Comparison of ENCODE assay signal across 13 cellular contexts in the genomic region with DNA sequence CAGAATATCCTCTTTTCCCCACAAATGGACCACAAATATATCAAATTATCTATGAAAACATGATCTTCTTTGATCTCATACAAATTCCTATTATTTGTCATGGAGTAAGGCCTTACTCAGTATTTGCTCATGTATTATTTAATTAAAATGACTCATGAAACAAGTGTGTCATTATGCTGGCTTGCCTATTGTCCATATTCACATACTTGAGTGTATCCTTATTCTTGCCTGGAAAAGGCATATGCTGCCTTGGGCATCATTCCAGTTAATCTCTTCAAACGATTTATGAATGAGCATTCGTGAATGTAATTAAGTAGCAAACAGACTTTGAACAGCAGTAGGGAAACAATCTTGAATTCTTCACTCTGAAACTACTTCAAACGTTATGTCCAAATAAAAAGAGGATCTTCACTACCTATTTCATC. TPM values are rescaled to one million over a fixed set of nuclear protein-coding genes. Genes with fewer than 3 reads are reported as not detected.
DNase-seq lines count a peak whose midpoint lies in the region; ATAC-seq, FAIRE-seq and TF ChIP-seq lines count a peak whose summit lies in the region.
"Had no signal": no experiment of that assay in that cellular context is flagged by ENCODE, and none has a peak within 500 bp of the region (broad histone marks: within the 10 kb centered on the region; RNA-seq: fewer than 3 reads in every experiment).

No MANE protein-coding gene starts in this region.

- H3K27ac ChIP-seq in SK-N-MC = peak overlapping the region; percentile 50; the same call in 1 of the 2 replicates
- no peak overlapping the region for H3K27ac ChIP-seq in keratinocyte (ENCODE audit: control insufficient read depth, insufficient read depth, low read length)
- no peak overlapping the region for H3K27ac ChIP-seq in neuronal stem cell (replicated peaks; ENCODE audit: low read length)

- H2AK5ac ChIP-seq in neuronal stem cell (ENCODE audit: low read depth, low read length) = no peak overlapping the region

- H2AFZ ChIP-seq in keratinocyte (ENCODE audit: control insufficient read depth, low read length) (no peak overlapping the region), neuronal stem cell (ENCODE audit: low read length) (no peak overlapping the region)

- peak; percentile 93 for FAIRE-seq in keratinocyte (lab: Jason Lieb, UNC)

- no peak overlapping the region for H4K8ac ChIP-seq in neuronal stem cell (ENCODE audit: low read depth, low read length)

- dilution Hi-C loops in keratinocyte (cut with MboI; ENCODE audit: extremely low pct_ligation_motif_present, low sequenced_read_pairs) = no loop called here

- no peak overlapping the region for H2BK12ac ChIP-seq in neuronal stem cell (ENCODE audit: low read length)

- H3K23ac ChIP-seq in neuronal stem cell (ENCODE audit: low read depth, low read length, poor library complexity) = no peak overlapping the region

- H3K4me3 ChIP-seq in SK-N-MC = peak overlapping the region; percentile 38; the same call in 1 of the 2 replicates
- no peak overlapping the region for H3K4me3 ChIP-seq in keratinocyte (ENCODE audit: control insufficient read depth in 2 of 3, extremely low read depth in 1 of 3, insufficient read depth in 2 of 3, low read depth in 1 of 3, low read length in 3 of 3)
- H3K4me3 ChIP-seq in neuronal stem cell (ENCODE audit: low read length in 2 of 2) = no peak overlapping the region

- DNase-seq in Calu3 (no peak), NCI-H1417 (lab: John Stamatoyannopoulos, UW) (peak; percentile 22 to 82 (median 24)), SK-N-MC (ENCODE audit: low read depth, low spot score) (peak; percentile 60), keratinocyte (ENCODE audit: low read depth, low spot score) (peak; percentile 52), NCI-H1048 (lab: John Stamatoyannopoulos, UW) (no peak), cerebellar cortex (ENCODE audit: low spot score) (no peak), neuronal stem cell (ENCODE audit: low spot score) (no peak)
- DNase-seq: activated CD8-positive, alpha-beta T cell treated with anti-CD3 and anti-CD28 coated beads, Interleukin-2, amount 10 ng/mL, durations not matched to agents 7 days and 5 days; aorta; CD4-positive, alpha-beta T cell; glutamatergic neuron; midbrain had no signal

- peak overlapping the region; percentile 11 for H3K4me2 ChIP-seq in keratinocyte (ENCODE audit: control insufficient read depth, extremely low read depth, insufficient read depth, low read depth, low read length)
- no peak overlapping the region for H3K4me2 ChIP-seq in neuronal stem cell (ENCODE audit: insufficient read depth, low read length, poor library complexity, severe bottlenecking)

- no peaks in the 10 kb centered on the region for H3K9me3 Mint-ChIP-seq in Calu3 (ENCODE audit: low read depth, unreplicated experiment)
- H3K9me3 Mint-ChIP-seq: CD4-positive, alpha-beta T cell had no signal

- H3K9ac ChIP-seq in SK-N-MC (ENCODE audit: insufficient read length) = no peak overlapping the region
- H3K9ac ChIP-seq in keratinocyte (ENCODE audit: control insufficient read depth, extremely low read depth, insufficient read depth, low read length) = no peak overlapping the region
- H3K9ac ChIP-seq in neuronal stem cell (ENCODE audit: low read depth, low read length, poor library complexity) = no peak overlapping the region

- peaks cover 18% of the 10 kb centered on the region for H3K27me3 Mint-ChIP-seq in Calu3 (ENCODE audit: unreplicated experiment)

- no peaks in the 10 kb centered on the region for H3K36me3 ChIP-seq in SK-N-MC (ENCODE audit: insufficient read depth, low read length)
- H3K36me3 ChIP-seq in keratinocyte (ENCODE audit: control insufficient read depth in 2 of 2, extremely low read depth in 1 of 2, insufficient read depth in 2 of 2, low read length in 2 of 2) = no peaks in the 10 kb centered on the region
- no peaks in the 10 kb centered on the region for H3K36me3 ChIP-seq in neuronal stem cell (replicated peaks in 1 of 2; ENCODE audit: control insufficient read depth in 2 of 2, insufficient read depth in 2 of 2, low read length in 2 of 2)

- no peak overlapping the region for H3K27ac Mint-ChIP-seq in Calu3 (ENCODE audit: unreplicated experiment)
- H3K27ac Mint-ChIP-seq: activated CD8-positive, alpha-beta T cell treated with anti-CD3 and anti-CD28 coated beads, Interleukin-2, amount 10 ng/mL, durations not matched to agents 7 days and 5 days; CD4-positive, alpha-beta T cell had no signal

- no CpG with 5 or more reads among the region's 3 CpGs for WGBS in neuronal stem cell (ENCODE audit: extremely low coverage in 2 of 2, insufficient read length in 2 of 2, insufficient replicate concordance in 1 of 2), 2 donors

- H3K79me1 ChIP-seq in neuronal stem cell (ENCODE audit: low read depth, low read length) = no peaks in the 10 kb centered on the region

- peak overlapping the region; percentile 13 for H3K4me3 Mint-ChIP-seq in Calu3 (ENCODE audit: low read depth, unreplicated experiment)
- H3K4me3 Mint-ChIP-seq: activated CD8-positive, alpha-beta T cell treated with anti-CD3 and anti-CD28 coated beads, Interleukin-2, amount 10 ng/mL, durations not matched to agents 7 days and 5 days; CD4-positive, alpha-beta T cell had no signal

- TF ChIP-seq CTCF in Calu3 (IDR thresholded peaks at IDR 0.05; ENCODE audit: unreplicated experiment) (no peak), keratinocyte (optimal IDR thresholded peaks at IDR 0.05 in 1 of 3, IDR thresholded peaks at IDR 0.05 in 1 of 3, conservative IDR thresholded peaks at IDR 0.05 in 1 of 3; ENCODE audit: extremely low read depth in 1 of 3, insufficient read depth in 2 of 3, low read length in 3 of 3) (no peak)

- intact Hi-C loops in Calu3 (cut with micrococcal nuclease; ENCODE audit: unreplicated experiment) = no loop called here

- ATAC-seq in GM18867 (IDR thresholded peaks at IDR 0.05; ENCODE audit: unreplicated experiment) = no peak
- ATAC-seq: activated CD8-positive, alpha-beta T cell treated with anti-CD3 and anti-CD28 coated beads, Interleukin-2, amount 10 ng/mL, durations not matched to agents 7 days and 5 days had no signal

- no peak overlapping the region for H3K14ac ChIP-seq in neuronal stem cell (ENCODE audit: low read length)

- H3K9me3 ChIP-seq in SK-N-MC (ENCODE audit: low read depth, low read length) = no peaks in the 10 kb centered on the region
- H3K9me3 ChIP-seq in keratinocyte (ENCODE audit: control insufficient read depth, low read depth, low read length) = no peaks in the 10 kb centered on the region
- no peaks in the 10 kb centered on the region for H3K9me3 ChIP-seq in neuronal stem cell (replicated peaks in 1 of 2; ENCODE audit: control insufficient read depth in 2 of 2, insufficient read depth in 1 of 2, low read depth in 1 of 2, low read length in 2 of 2)

- H3K36me3 Mint-ChIP-seq in Calu3 (ENCODE audit: insufficient read depth, unreplicated experiment) = no peaks in the 10 kb centered on the region

- CTCF ChIA-PET in Calu3 (lab: Charles Lee) = interaction anchor here (0.6 to 0.8 kb wide), 4 partner anchors 30 to 792 kb away, joined by 3 to 9 read pairs (median 7); no protein-coding TSS in a partner anchor

- H3K27me3 ChIP-seq in keratinocyte (ENCODE audit: control insufficient read depth, extremely low read depth, insufficient read depth, low read length) (peaks cover 12% of the 10 kb centered on the region), neuronal stem cell (ENCODE audit: control insufficient read depth in 3 of 3, insufficient read depth in 3 of 3, low read depth in 1 of 3, low read length in 3 of 3) (peaks cover 0 to 3% (median 0%) of the 10 kb centered on the region in 3 experiments)

- H3K4ac ChIP-seq in neuronal stem cell (ENCODE audit: low read length) = no peak overlapping the region

- BruUV-seq in Calu3 (replicated peaks; lab: Mats Ljungman, UMichigan) = no TSS peak

- H2BK120ac ChIP-seq in neuronal stem cell (ENCODE audit: low read depth, low read length) = no peak overlapping the region

- H3K18ac ChIP-seq in neuronal stem cell (ENCODE audit: low read length) = no peak overlapping the region

- no peak overlapping the region for H2BK15ac ChIP-seq in neuronal stem cell (ENCODE audit: low read length)

- no peak overlapping the region for H2BK5ac ChIP-seq in neuronal stem cell (ENCODE audit: low read length)

- no peaks in the 10 kb centered on the region for H3K79me2 ChIP-seq in keratinocyte (ENCODE audit: control insufficient read depth, insufficient read depth, low read length)

- no peak overlapping the region for H4K91ac ChIP-seq in neuronal stem cell (ENCODE audit: low read depth, low read length, poor library complexity)

- H3K4me1 ChIP-seq in keratinocyte (ENCODE audit: control insufficient read depth, extremely low read depth, insufficient read depth, low read length) = peaks cover 8% of the 10 kb centered on the region
- no peaks in the 10 kb centered on the region for H3K4me1 ChIP-seq in neuronal stem cell (ENCODE audit: control insufficient read depth in 2 of 2, insufficient read depth in 1 of 2, low read depth in 1 of 2, low read length in 2 of 2)

- H3K9me1 ChIP-seq in keratinocyte (ENCODE audit: control insufficient read depth, extremely low read depth, insufficient read depth, low read length) = no peaks in the 10 kb centered on the region

- peaks cover 24% of the 10 kb centered on the region for H3K4me1 Mint-ChIP-seq in Calu3 (ENCODE audit: low read depth, unreplicated experiment)

- no peaks in the 10 kb centered on the region for H4K20me1 ChIP-seq in keratinocyte (ENCODE audit: control insufficient read depth, extremely low read depth, insufficient read depth, low read length)

RNA-seq across cellular contexts. Expression of a gene that starts 22.6 kb away (rescaled TPM):
- total RNA-seq in Calu3 (2022) = 49.7 and 55.4 TPM in 2 replicates
- 17.2 to 46.0 TPM (median 34.7 TPM) in 3 replicates for polyA plus RNA-seq in keratinocyte
- polyA plus RNA-seq in keratinocyte (2011; ENCODE audit: low read depth) = 35.8 TPM
- polyA plus RNA-seq in keratinocyte (2011; cell fraction: cytosol; rRNA removed) = 14.6 and 14.7 TPM in 2 replicates
- 5.8 and 10.9 TPM in 2 replicates for polyA plus RNA-seq in keratinocyte (2011; cell fraction: nucleus; rRNA removed)
- 28.1 and 72.5 TPM in 2 replicates for polyA plus RNA-seq in keratinocyte (2012; ENCODE audit: low replicate concordance)
- polyA minus RNA-seq in keratinocyte = 2.7 to 9.1 TPM (median 8.2 TPM) in 3 replicates
- 10.9 TPM for polyA minus RNA-seq in keratinocyte (2011; cell fraction: cytosol; rRNA and poly(A)+ RNA removed)
- polyA minus RNA-seq in keratinocyte (2011; cell fraction: nucleus; rRNA and poly(A)+ RNA removed) = 1.3 and 2.3 TPM in 2 replicates
- polyA plus RNA-seq in neuronal stem cell (2013, experiment 1 of 2) = 137 TPM
- 142 TPM for polyA plus RNA-seq in neuronal stem cell (2013, experiment 2 of 2)

RNA-seq across cellular contexts. Expression of a gene that starts 45.6 kb away (rescaled TPM):
- 68.4 and 76.5 TPM in 2 replicates for total RNA-seq in Calu3 (2022)
- polyA plus RNA-seq in keratinocyte = 8.3 to 19.5 TPM (median 11.1 TPM) in 3 replicates
- 8.9 TPM for polyA plus RNA-seq in keratinocyte (2011; ENCODE audit: low read depth)
- polyA plus RNA-seq in keratinocyte (2011; cell fraction: cytosol; rRNA removed) = 6.5 and 11.0 TPM in 2 replicates
- 30.2 and 34.8 TPM in 2 replicates for polyA plus RNA-seq in keratinocyte (2011; cell fraction: nucleus; rRNA removed)
- polyA plus RNA-seq in keratinocyte (2012; ENCODE audit: low replicate concordance) = 7.4 and 11.4 TPM in 2 replicates
- polyA minus RNA-seq in keratinocyte = 15.6 to 44.6 TPM (median 18.6 TPM) in 3 replicates
- polyA minus RNA-seq in keratinocyte (2011; cell fraction: cytosol; rRNA and poly(A)+ RNA removed) = 7.1 TPM
- polyA minus RNA-seq in keratinocyte (2011; cell fraction: nucleus; rRNA and poly(A)+ RNA removed) = 41.9 and 51.6 TPM in 2 replicates
- 7.6 TPM for polyA plus RNA-seq in neuronal stem cell (2013, experiment 1 of 2)
- 7.6 TPM for polyA plus RNA-seq in neuronal stem cell (2013, experiment 2 of 2)
- total RNA-seq: activated CD8-positive, alpha-beta T cell treated with anti-CD3 and anti-CD28 coated beads, Interleukin-2, amount 10 ng/mL, durations not matched to agents 7 days and 5 days had no signal

Comparison
In these comparisons a context has a peak if more than half of its experiments do, and no peak if none do; other contexts are left out.
1. DNase-seq: peak in NCI-H1417 (3 of 3), SK-N-MC (single experiment) and keratinocyte (single experiment); none in Calu3 (single experiment), NCI-H1048 (single experiment), cerebellar cortex (single experiment) and neuronal stem cell (single experiment).